ENCODE assay signal across 8 cellular contexts in genomic region chr7:140924019-140924820, GRCh38. TPM values are rescaled to one million over a fixed set of nuclear protein-coding genes. Genes with fewer than 3 reads are reported as not detected.
DNase-seq lines count a peak whose midpoint lies in the region; ATAC-seq and TF ChIP-seq lines count a peak whose summit lies in the region.

No MANE protein-coding gene starts in this region.

- H3K4me3 Mint-ChIP-seq in activated CD4-positive, alpha-beta T cell treated with anti-CD3 and anti-CD28 coated beads for 36 hours = no peak overlapping the region

- POLR2A ChIA-PET in activated CD4-positive, alpha-beta T cell treated with anti-CD3 and anti-CD28 coated beads for 36 hours (lab: Charles Lee) = interaction anchor here (0.7 to 0.9 kb wide), 2 partner anchors 34 to 108 kb away, joined by 3 read pairs; no protein-coding TSS in a partner anchor

- DNase-seq in AG09319 (ENCODE audit: extremely low read depth, low read depth) = peak; percentile 32
- peak; percentile 26 for DNase-seq in NCI-H226
- peak; percentile 79 for DNase-seq in activated CD4-positive, alpha-beta T cell treated with anti-CD3 and anti-CD28 coated beads for 36 hours
- DNase-seq in left lobe of liver (ENCODE audit: low spot score) = peak; percentile 77
- peak; percentile 53 for DNase-seq in stimulated activated CD4-positive, alpha-beta T cell treated with anti-CD3 and anti-CD28 coated beads, Interleukin-2, amount 100 ng/mL, for 4 hours (ENCODE audit: low read depth)

- H3K27ac Mint-ChIP-seq in activated CD4-positive, alpha-beta T cell treated with anti-CD3 and anti-CD28 coated beads for 36 hours = no peak overlapping the region

- H3K9me3 Mint-ChIP-seq in activated CD4-positive, alpha-beta T cell treated with anti-CD3 and anti-CD28 coated beads for 36 hours (ENCODE audit: low read depth) = peaks cover 2% of the 10 kb centered on the region

- intact Hi-C loops in activated CD4-positive, alpha-beta T cell treated with anti-CD3 and anti-CD28 coated beads for 36 hours (cut with DNase I, micrococcal nuclease) = loop anchor here (1.0 to 10.0 kb wide), 14 partner anchors 22 to 1883 kb away; partner anchors contain the start of genes MRPS33 (in 2 of the 2), MKRN1 (in 1 of the 2), NDUFB2 (in 1 of the 2) and RAB19 (in 1 of the 2)

- TF ChIP-seq CTCF in AG09319 (IDR thresholded peaks at IDR 0.05; ENCODE audit: low read depth, low read length) = peak; percentile 57

- peak overlapping the region; percentile 88 for H3K27ac ChIP-seq in cingulate gyrus (ENCODE audit: low read depth, low read length)

- peaks cover 2% of the 10 kb centered on the region for H3K36me3 Mint-ChIP-seq in activated CD4-positive, alpha-beta T cell treated with anti-CD3 and anti-CD28 coated beads for 36 hours (ENCODE audit: low read depth)

- H3K27me3 Mint-ChIP-seq in activated CD4-positive, alpha-beta T cell treated with anti-CD3 and anti-CD28 coated beads for 36 hours = no peaks in the 10 kb centered on the region

- CTCF ChIA-PET in activated CD4-positive, alpha-beta T cell treated with anti-CD3 and anti-CD28 coated beads for 36 hours (lab: Charles Lee) = interaction anchor here (1.1 kb wide), 1 partner anchor 20 kb away, joined by 4 read pairs; no protein-coding TSS in a partner anchor

- peaks cover 9% of the 10 kb centered on the region for H3K4me1 Mint-ChIP-seq in activated CD4-positive, alpha-beta T cell treated with anti-CD3 and anti-CD28 coated beads for 36 hours

- ATAC-seq in GM18868 (IDR thresholded peaks at IDR 0.05; ENCODE audit: unreplicated experiment) = peak; percentile 80
- peak; percentile 84 for ATAC-seq in HG03097 (IDR thresholded peaks at IDR 0.05; ENCODE audit: low FRiP score, unreplicated experiment)
- ATAC-seq in activated CD4-positive, alpha-beta T cell treated with anti-CD3 and anti-CD28 coated beads for 36 hours = peak; percentile 71
- peak; percentile 86 for ATAC-seq in left lobe of liver

RNA-seq across cellular contexts. Expression of gene BRAF, which starts 0.5 kb away (rescaled TPM):
- total RNA-seq in activated CD4-positive, alpha-beta T cell treated with anti-CD3 and anti-CD28 coated beads for 36 hours = 10 to 100 TPM; 30.8 to 47.2 TPM
- 9.0 TPM for total RNA-seq in left lobe of liver

Comparison
In these comparisons a context has a peak if more than half of its experiments do, and no peak if none do; other contexts are left out.
1. Peak in every context shown above with its lines: DNase-seq, ATAC-seq and H3K27ac ChIP-seq.
2. DNase-seq: peak in every context shown above with its lines; median percentile 79 in activated CD4-positive, alpha-beta T cell treated with anti-CD3 and anti-CD28 coated beads for 36 hours; 77 in left lobe of liver; 53 in stimulated activated CD4-positive, alpha-beta T cell treated with anti-CD3 and anti-CD28 coated beads, Interleukin-2, amount 100 ng/mL, for 4 hours; 32 in AG09319; 26 in NCI-H226.